Comparison of ENCODE assay signal across 1 cellular context in genomic region chr4:143225167-143225566, GRCh38.
A peak's percentile ranks its signal among the peaks of the same experiment; 100 is the strongest.
TF ChIP-seq lines count a peak whose summit lies in the region.

No MANE protein-coding gene starts in this region.

TF ChIP-seq in HepG2, 621 proteins besides CTCF, POLR2A, EP300 and RAD21 (continued from another document):
- peak; percentile 44; the same call in 1 of the 2 replicates for TF ChIP-seq THRA (CRISPR knock-in tag; IDR thresholded peaks at IDR 0.05; ENCODE audit: borderline replicate concordance)
